19 cellular contexts compared by ENCODE assay signal in genomic region chr15:101101676-101102075, GRCh38.
A peak's percentile ranks its signal among the peaks of the same experiment; 100 is the strongest.
DNase-seq lines count a peak whose midpoint lies in the region; ATAC-seq, FAIRE-seq and TF ChIP-seq lines count a peak whose summit lies in the region.
"Had no signal": no experiment of that assay in that cellular context is flagged by ENCODE, and none has a peak within 500 bp of the region (broad histone marks: within the 10 kb centered on the region; RNA-seq: fewer than 3 reads in every experiment).

No MANE protein-coding gene starts in this region.

- peaks cover 9% of the 10 kb centered on the region; the same call in 1 of the 2 replicates for H3K9me1 ChIP-seq in IMR-90 (ENCODE audit: insufficient read depth, low read length)

- TF ChIP-seq POLR2A in HepG2 (IDR thresholded peaks at IDR 0.05; ENCODE audit: insufficient read depth in 1 of 2, low read depth in 2 of 2, low read length in 2 of 2) (no peak), right lobe of liver (IDR thresholded peaks at IDR 0.05) (no peak), IMR-90 (IDR thresholded peaks at IDR 0.05; ENCODE audit: low read depth, low read length) (no peak), H1 (IDR thresholded peaks at IDR 0.05; ENCODE audit: control extremely low read depth in 1 of 2, low read depth in 2 of 2, low read length in 2 of 2) (no peak)

- TF ChIP-seq RAD21 in HepG2 (CRISPR knock-in tag; IDR thresholded peaks at IDR 0.05) (no peak), IMR-90 (IDR thresholded peaks at IDR 0.05; ENCODE audit: low read length) (no peak), H1 (IDR thresholded peaks at IDR 0.05 in 1 of 2, conservative IDR thresholded peaks at IDR 0.05 in 1 of 2; ENCODE audit: low read depth in 2 of 2, low read length in 2 of 2) (no peak)

- H3K4me3 ChIP-seq in HepG2 (replicated peaks in 1 of 3; ENCODE audit: insufficient read depth in 1 of 3, low read depth in 2 of 3, low read length in 3 of 3) (no peak overlapping the region), right lobe of liver (no peak overlapping the region), IMR-90 (ENCODE audit: insufficient read depth, low read depth, low read length) (no peak overlapping the region), H1 (ENCODE audit: extremely low read depth in 1 of 4, insufficient read depth in 2 of 4, low read depth in 3 of 4, low read length in 4 of 4) (no peak overlapping the region), trophoblast cell (ENCODE audit: low read depth, low read length) (peak overlapping the region; percentile 20)

- no peak overlapping the region for H4K8ac ChIP-seq in IMR-90 (ENCODE audit: low read depth in 2 of 2, low read length in 2 of 2)
- no peak overlapping the region for H4K8ac ChIP-seq in H1 (ENCODE audit: extremely low read depth, insufficient read depth, low read length)
- H4K8ac ChIP-seq in trophoblast cell (ENCODE audit: low read depth, low read length) = no peak overlapping the region

- H2BK15ac ChIP-seq in IMR-90 (ENCODE audit: low read depth, low read length) = no peak overlapping the region
- no peak overlapping the region for H2BK15ac ChIP-seq in H1 (ENCODE audit: low read length)

- H2BK12ac ChIP-seq in H1 (ENCODE audit: low read depth, low read length) = no peak overlapping the region
- H2BK12ac ChIP-seq in trophoblast cell (ENCODE audit: low read length) = no peak overlapping the region

- peaks cover 16% of the 10 kb centered on the region for H3K4me1 ChIP-seq in HepG2 (ENCODE audit: insufficient read depth, low read length)
- H3K4me1 ChIP-seq in right lobe of liver = no peaks in the 10 kb centered on the region
- peaks cover 8% of the 10 kb centered on the region for H3K4me1 ChIP-seq in IMR-90 (ENCODE audit: control insufficient read depth, insufficient read depth, low read length)
- peaks cover 0 to 3% (median 0%) of the 10 kb centered on the region in 4 experiments; a peak in 1 of 7 replicates for H3K4me1 ChIP-seq in H1 (replicated peaks in 1 of 4; ENCODE audit: control insufficient read depth in 3 of 4, insufficient read depth in 4 of 4, low read length in 3 of 4)
- H3K4me1 ChIP-seq in trophoblast cell (ENCODE audit: control insufficient read depth in 1 of 2, insufficient read depth in 2 of 2, low read length in 2 of 2) = peaks cover 4 to 6% of the 10 kb centered on the region in 2 experiments

- H3K4ac ChIP-seq in IMR-90 (ENCODE audit: low read depth, low read length) (no peak overlapping the region), H1 (replicated peaks; ENCODE audit: insufficient read length, low read depth, low read length) (no peak overlapping the region), trophoblast cell (ENCODE audit: low read depth, low read length) (no peak overlapping the region)

- ATAC-seq in HepG2 (no peak), right lobe of liver (no peak), IMR-90 (ENCODE audit: low read depth) (no peak), HG02610 (IDR thresholded peaks at IDR 0.05; ENCODE audit: unreplicated experiment) (no peak)

- CTCF ChIA-PET in HepG2 (lab: Yijun Ruan, JAX; ENCODE audit: low intra/inter-chr PET ratio, low total read pairs) (no interaction called here), IMR-90 (lab: Yijun Ruan, JAX) (no interaction called here), H1 (lab: Charles Lee; ENCODE audit: partially characterized antibody) (interaction anchor here (0.8 to 3.3 kb wide), 14 partner anchors 9 to 166 kb away, joined by 3 to 20 read pairs (median 4); no protein-coding TSS in a partner anchor)

- H4K91ac ChIP-seq in IMR-90 (ENCODE audit: insufficient read depth, low read depth, low read length) (no peak overlapping the region), H1 (replicated peaks; ENCODE audit: insufficient read length, low read length) (no peak overlapping the region), trophoblast cell (ENCODE audit: low read depth, low read length) (no peak overlapping the region)

- H4K5ac ChIP-seq in IMR-90 (ENCODE audit: low read depth, low read length) (no peak overlapping the region), H1 (ENCODE audit: insufficient read length, low read depth, low read length) (no peak overlapping the region)

- H3K23ac ChIP-seq in IMR-90 (ENCODE audit: low read depth, low read length) (no peak overlapping the region), H1 (ENCODE audit: insufficient read length) (no peak overlapping the region), trophoblast cell (ENCODE audit: low read length) (no peak overlapping the region)

- no peak overlapping the region for H3K27ac ChIP-seq in HepG2 (ENCODE audit: extremely low read length, insufficient read depth, low read length)
- H3K27ac ChIP-seq in right lobe of liver = no peak overlapping the region
- H3K27ac ChIP-seq in IMR-90 (ENCODE audit: insufficient read depth, low read length) = no peak overlapping the region
- H3K27ac ChIP-seq in H1 (ENCODE audit: low read depth, low read length) = no peak overlapping the region
- H3K27ac ChIP-seq in trophoblast cell (ENCODE audit: low read depth, low read length) = no peak overlapping the region

- H2AK9ac ChIP-seq in IMR-90 (replicated peaks; ENCODE audit: low read depth, low read length, poor library complexity) = no peak overlapping the region

- H3K9ac ChIP-seq in HepG2 (ENCODE audit: insufficient read depth, low read depth, low read length) (no peak overlapping the region), IMR-90 (ENCODE audit: low read depth, low read length) (no peak overlapping the region), H1 (replicated peaks in 1 of 4; ENCODE audit: extremely low read depth in 1 of 4, low read depth in 3 of 4, low read length in 3 of 4) (no peak overlapping the region), trophoblast cell (ENCODE audit: low read length) (no peak overlapping the region)

- H3K56ac ChIP-seq in IMR-90 (ENCODE audit: extremely low read depth, insufficient read depth, low read length) (no peak overlapping the region), H1 (replicated peaks; ENCODE audit: insufficient read length, low read depth, low read length) (no peak overlapping the region)

- H2BK120ac ChIP-seq in IMR-90 (ENCODE audit: low read depth, low read length) = no peak overlapping the region
- H2BK120ac ChIP-seq in H1 (replicated peaks; ENCODE audit: low read depth, low read length) = no peak overlapping the region
- H2BK120ac ChIP-seq in trophoblast cell (ENCODE audit: insufficient read depth, low read length, poor library complexity) = no peak overlapping the region

- H3K14ac ChIP-seq in IMR-90 (replicated peaks; ENCODE audit: low read depth, low read length) (no peak overlapping the region), H1 (ENCODE audit: insufficient read length) (no peak overlapping the region), trophoblast cell (ENCODE audit: low read length) (no peak overlapping the region)

- H3K9me3 ChIP-seq in HepG2 (ENCODE audit: low read length) = no peaks in the 10 kb centered on the region
- no peaks in the 10 kb centered on the region for H3K9me3 ChIP-seq in right lobe of liver
- H3K9me3 ChIP-seq in IMR-90 (ENCODE audit: control insufficient read depth, insufficient read depth, low read length) = no peaks in the 10 kb centered on the region; the same call in 1 of the 2 replicates
- H3K9me3 ChIP-seq in H1 (ENCODE audit: insufficient read depth in 2 of 2, low read depth in 1 of 2, low read length in 1 of 2) = no peaks in the 10 kb centered on the region
- H3K9me3 ChIP-seq in trophoblast cell (ENCODE audit: insufficient read depth, low read depth, low read length) = no peaks in the 10 kb centered on the region

- peaks cover 5 to 37% of the 10 kb centered on the region in 2 experiments; a peak in 3 of 5 replicates for H3K27me3 ChIP-seq in HepG2 (ENCODE audit: control insufficient read depth in 1 of 2, insufficient read depth in 2 of 2, low read length in 2 of 2)
- no peaks in the 10 kb centered on the region for H3K27me3 ChIP-seq in right lobe of liver
- no peaks in the 10 kb centered on the region for H3K27me3 ChIP-seq in IMR-90 (ENCODE audit: control insufficient read depth, insufficient read depth, low read length)
- no peaks in the 10 kb centered on the region for H3K27me3 ChIP-seq in H1 (replicated peaks in 1 of 4; ENCODE audit: control insufficient read depth in 3 of 4, extremely low read depth in 1 of 4, insufficient read depth in 3 of 4, low read length in 3 of 4)
- no peaks in the 10 kb centered on the region for H3K27me3 ChIP-seq in trophoblast cell (ENCODE audit: insufficient read depth, low read length)

- H3K36me3 ChIP-seq in HepG2 (replicated peaks in 1 of 2; ENCODE audit: control insufficient read depth in 1 of 2, insufficient read depth in 2 of 2, low read length in 2 of 2) = no peaks in the 10 kb centered on the region
- H3K36me3 ChIP-seq in right lobe of liver = no peaks in the 10 kb centered on the region
- H3K36me3 ChIP-seq in IMR-90 (ENCODE audit: control insufficient read depth, insufficient read depth, low read length) = no peaks in the 10 kb centered on the region
- H3K36me3 ChIP-seq in H1 (ENCODE audit: control insufficient read depth in 2 of 4, insufficient read depth in 4 of 4, low read length in 3 of 4) = no peaks in the 10 kb centered on the region
- H3K36me3 ChIP-seq in trophoblast cell (ENCODE audit: control insufficient read depth in 1 of 2, insufficient read depth in 2 of 2, low read length in 2 of 2) = no peaks in the 10 kb centered on the region

- H4K20me1 ChIP-seq in HepG2 (ENCODE audit: insufficient read depth, low read length) (no peaks in the 10 kb centered on the region), IMR-90 (ENCODE audit: insufficient read depth, low read length) (no peaks in the 10 kb centered on the region), H1 (replicated peaks in 1 of 2; ENCODE audit: control insufficient read depth in 1 of 2, insufficient read depth in 2 of 2, low read length in 2 of 2) (no peaks in the 10 kb centered on the region)

- no peak for TF ChIP-seq EP300 in HepG2 (IDR thresholded peaks at IDR 0.05; ENCODE audit: low read depth in 2 of 2, low read length in 2 of 2)
- TF ChIP-seq EP300 in HepG2 (CRISPR knock-in tag; IDR thresholded peaks at IDR 0.05; ENCODE audit: borderline replicate concordance) = no peak
- TF ChIP-seq EP300 in H1 (IDR thresholded peaks at IDR 0.05; ENCODE audit: borderline replicate concordance in 1 of 2, low read depth in 2 of 2, low read length in 2 of 2) = no peak

- 16% methylated on average over 2 of the region's 3 CpGs for WGBS in HepG2 (ENCODE audit: low lambda C conversion rate)
- 78% methylated on average over 1 of the region's 3 CpGs for WGBS in right lobe of liver (ENCODE audit: insufficient coverage, low coverage, low lambda C conversion rate, missing lambda C conversion rate)
- WGBS in IMR-90 (ENCODE audit: extremely low coverage in 2 of 2, insufficient read length in 1 of 2), 2 experiments = no CpG with 5 or more reads among the region's 3 CpGs
- 83% methylated on average over 3 of the region's 3 CpGs; no CpG with 5 or more reads in 1 of the 2 experiments for WGBS in H1 (ENCODE audit: extremely low coverage in 1 of 2, insufficient coverage in 1 of 2, insufficient read length in 1 of 2, insufficient replicate concordance in 2 of 2, low coverage in 1 of 2, low lambda C conversion rate in 2 of 2, missing lambda C conversion rate in 1 of 2), 2 experiments
- no CpG with 5 or more reads among the region's 3 CpGs for WGBS in trophoblast cell (ENCODE audit: extremely low coverage, insufficient coverage, insufficient read length)

- H3K4me2 ChIP-seq in HepG2 (ENCODE audit: low read depth, low read length) (no peak overlapping the region), IMR-90 (ENCODE audit: low read depth, low read length) (no peak overlapping the region), H1 (ENCODE audit: insufficient read depth in 1 of 2, low read depth in 2 of 2, low read length in 2 of 2) (no peak overlapping the region), trophoblast cell (ENCODE audit: low read length) (no peak overlapping the region)

- H2BK20ac ChIP-seq in IMR-90 (ENCODE audit: low read depth, low read length) (no peak overlapping the region), H1 (ENCODE audit: low read length) (0 out of 2 replicates have a peak overlapping the region, but pooled peaks have one; percentile 34)

- H3K18ac ChIP-seq in IMR-90 (ENCODE audit: low read depth, low read length) (no peak overlapping the region), H1 (ENCODE audit: extremely low read depth, low read length) (no peak overlapping the region), trophoblast cell (ENCODE audit: low read length) (no peak overlapping the region)

- POLR2A ChIA-PET in HepG2 (lab: Yijun Ruan, JAX) (interaction anchor here (1.2 kb wide), 1 partner anchor 10 kb away, joined by 3 read pairs; no protein-coding TSS in a partner anchor), IMR-90 (lab: Charles Lee; ENCODE audit: unreplicated experiment) (no interaction called here), H1 (lab: Charles Lee; ENCODE audit: partially characterized antibody) (interaction anchor here (0.6 to 1.4 kb wide), 3 partner anchors 32 to 150 kb away, joined by 3 to 4 read pairs (median 3); partner anchors contain the start of gene CHSY1)

- no peaks in the 10 kb centered on the region for H3K79me2 ChIP-seq in HepG2 (ENCODE audit: insufficient read depth, low read length)
- no peaks in the 10 kb centered on the region for H3K79me2 ChIP-seq in H1 (ENCODE audit: control insufficient read depth in 1 of 2, insufficient read depth in 2 of 2, low read length in 2 of 2)
- no peaks in the 10 kb centered on the region for H3K79me2 ChIP-seq in trophoblast cell (ENCODE audit: control insufficient read depth, insufficient read depth, low read length, poor library complexity)

- H2BK5ac ChIP-seq in IMR-90 (ENCODE audit: low read depth, low read length, poor library complexity, severe bottlenecking) (no peak overlapping the region), H1 (ENCODE audit: low read depth, low read length) (no peak overlapping the region), trophoblast cell (ENCODE audit: low read depth, low read length, poor library complexity) (no peak overlapping the region)

- DNase-seq in HepG2 (ENCODE audit: low spot score) = no peak
- DNase-seq in right lobe of liver = no peak
- no peak for DNase-seq in IMR-90
- DNase-seq in H1 (ENCODE audit: low read depth in 1 of 2, low spot score in 2 of 2) = no peak
- DNase-seq in trophoblast cell = no peak
- no peak for DNase-seq in activated CD4-positive, alpha-beta T cell treated with anti-CD3 and anti-CD28 coated beads, Interleukin-2, amount 50 U/mL, for 48 hours
- DNase-seq: 8988T; C1 segment of cervical spinal cord; Calu3; CD4-positive, alpha-beta memory T cell; COR-L47; DMS53; DMS79 treated with DMSO at 0.1 percent for 48 hours; GF-D8; GOT3; HCEC 1CT had no signal

- BruUV-seq in HepG2 (replicated peaks; lab: Mats Ljungman, UMichigan) = no TSS peak
- BruUV-seq in IMR-90 (replicated peaks; lab: Mats Ljungman, UMichigan) = no TSS peak

- dilution Hi-C loops in IMR-90 (cut with HindIII; ENCODE audit: low sequenced_read_pairs, unreplicated experiment) = no loop called here

- H3K23me2 ChIP-seq in H1 (ENCODE audit: low read depth, low read length) = no peaks in the 10 kb centered on the region

- H3K79me1 ChIP-seq in IMR-90 (ENCODE audit: low read depth in 1 of 2, low read length in 2 of 2) (no peaks in the 10 kb centered on the region), H1 (ENCODE audit: low read depth, low read length) (no peaks in the 10 kb centered on the region), trophoblast cell (ENCODE audit: low read length) (no peaks in the 10 kb centered on the region)

- H2AK5ac ChIP-seq in IMR-90 (ENCODE audit: low read depth, low read length) = no peak overlapping the region
- H2AK5ac ChIP-seq in H1 (ENCODE audit: low read depth, low read length) = no peak overlapping the region
- no peak overlapping the region for H2AK5ac ChIP-seq in trophoblast cell (ENCODE audit: low read length)

- in situ Hi-C loops in HepG2 (cut with HindIII; ENCODE audit: extremely low pct_ligation_motif_present, low pct_unique_long_range_greater_than_20kb) = no loop called here
- in situ Hi-C loops in IMR-90 (cut with MboI; ENCODE audit: low sequenced_read_pairs) = no loop called here

- no peak overlapping the region for H2AFZ ChIP-seq in HepG2 (ENCODE audit: low read length)
- H2AFZ ChIP-seq in IMR-90 (replicated peaks; ENCODE audit: low read length, poor library complexity) = no peak overlapping the region
- no peak overlapping the region for H2AFZ ChIP-seq in H1 (ENCODE audit: low read length)
- no peak overlapping the region for H2AFZ ChIP-seq in trophoblast cell (ENCODE audit: insufficient read depth, low read length, poor library complexity)

- FAIRE-seq in HepG2 (lab: Jason Lieb, UNC) (no peak), H1 (lab: Jason Lieb, UNC) (no peak)
- FAIRE-seq: GM12891, GM18507 had no signal

- TF ChIP-seq CTCF in HepG2 (CRISPR knock-in tag; IDR thresholded peaks at IDR 0.05) (no peak), right lobe of liver (IDR thresholded peaks at IDR 0.05) (no peak), IMR-90 (conservative IDR thresholded peaks at IDR 0.05; ENCODE audit: low read depth, low read length) (no peak), H1 (IDR thresholded peaks at IDR 0.05; ENCODE audit: control extremely low read depth in 1 of 3, insufficient read depth in 1 of 3, low read depth in 1 of 3, low read length in 3 of 3) (no peak)

- no peak overlapping the region for H4K12ac ChIP-seq in trophoblast cell (ENCODE audit: low read depth, low read length)

- intact Hi-C loops in HepG2 (cut with micrococcal nuclease; ENCODE audit: unreplicated experiment) = no loop called here
- intact Hi-C loops in right lobe of liver (cut with DNase I) = no loop called here
- intact Hi-C loops in IMR-90 (cut with micrococcal nuclease) = no loop called here

Comparison
In these comparisons a context has a peak if more than half of its experiments do, and no peak if none do; other contexts are left out.
1. Of the 41 proteins assayed by ChIP-seq in both HepG2 and H1: peak only in HepG2: MAFK; only in H1: none; in both: none; in neither: 40.